29 cellular contexts compared by ENCODE assay signal in the genomic region with DNA sequence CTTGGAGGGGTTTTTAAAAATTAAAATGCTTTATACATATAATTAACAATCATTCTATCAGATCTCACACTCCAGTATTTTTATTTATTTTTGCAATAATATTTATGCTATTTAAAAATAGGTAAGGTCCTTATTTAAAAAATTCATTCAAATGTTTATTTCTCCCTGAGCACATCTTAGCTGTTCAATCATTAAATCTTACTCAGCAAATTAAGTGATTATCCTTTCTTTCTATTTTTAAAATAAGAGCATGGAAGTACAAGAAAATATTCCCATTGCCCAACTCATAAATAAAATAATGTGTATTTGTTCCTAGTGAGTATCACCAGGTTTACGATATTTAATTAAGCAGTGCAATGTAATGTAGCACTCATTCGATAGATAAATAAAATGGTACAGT.
"Had no signal": no experiment of that assay in that cellular context is flagged by ENCODE, and none has a peak within 500 bp of the region (broad histone marks: within the 10 kb centered on the region; RNA-seq: fewer than 3 reads in every experiment).

No MANE protein-coding gene starts in this region.

- H3K27me3 ChIP-seq: neural progenitor cell, ovary, spleen, suprapubic skin, thyroid gland, tibial nerve, upper lobe of left lung, vagina had no signal

- H3K79me2 ChIP-seq: parathyroid adenoma had no signal

- H3K27ac ChIP-seq: neural progenitor cell, ovary, parathyroid adenoma, psoas muscle, skin epidermis, spleen, suprapubic skin, thoracic aorta, thyroid gland, tibial nerve, upper lobe of left lung, vagina had no signal

- H3K4me2 ChIP-seq: neural progenitor cell, smooth muscle cell had no signal

- ATAC-seq: natural killer cell; psoas muscle; right cardiac atrium; sciatic nerve; stimulated activated memory B cell treated with anti-CD40 and anti-IgM and Interleukin-4, amounts not matched to agents 10 μg/mL and 1 μg/mL and 100 μg/mL, for 72 hours; stimulated activated naive CD8-positive, alpha-beta T cell treated with anti-CD3 and anti-CD28 coated beads, Interleukin-15, amount 100 ng/mL, for 72 hours; stimulated activated naive CD8-positive, alpha-beta T cell treated with anti-CD3 and anti-CD28 coated beads, Interleukin-15, Interleukin-2, amounts not matched to agents 100 U/mL and 50 U/mL, for 24 hours had no signal

- H3K4me1 ChIP-seq: neural progenitor cell, parathyroid adenoma, psoas muscle, spleen, suprapubic skin, thyroid gland, tibial nerve, upper lobe of left lung, vagina had no signal

- H2AFZ ChIP-seq: parathyroid adenoma had no signal

- H3K4me3 ChIP-seq: neural progenitor cell, ovary, psoas muscle, skin epidermis, smooth muscle cell, spleen, suprapubic skin, thoracic aorta, thyroid gland, tibial nerve, upper lobe of left lung, vagina had no signal

- H3K36me3 ChIP-seq: neural progenitor cell, ovary, spleen, suprapubic skin, thoracic aorta, thyroid gland, tibial nerve, upper lobe of left lung, vagina had no signal

- H3K9me3 ChIP-seq: ovary, psoas muscle, spleen, suprapubic skin, thoracic aorta, thyroid gland, tibial nerve, upper lobe of left lung, vagina had no signal

- DNase-seq: natural killer cell; occipital lobe; ovary; posterior cingulate gyrus; psoas muscle; right cardiac atrium; spleen; stimulated activated CD4-positive, alpha-beta T cell treated with anti-CD3 and anti-CD28 coated beads, Interleukin-12 subunit alpha, Interleukin-12 subunit beta, amount 100 ng/mL, for 4 hours; stimulated activated CD4-positive, alpha-beta T cell treated with anti-CD3 and anti-CD28 coated beads, Interleukin-1b, Interleukin-23, amount 100 ng/mL, for 48 hours; stimulated activated CD4-positive, alpha-beta T cell treated with anti-CD3 and anti-CD28 coated beads, Interleukin-4, amount 100 ng/mL, for 1 hour; stimulated activated CD4-positive, alpha-beta T cell treated with anti-CD3 and anti-CD28 coated beads, Interleukin-4, amount 100 ng/mL, for 4 hours; stimulated activated CD8-positive, alpha-beta memory T cell treated with anti-CD3 and anti-CD28 coated beads, Interleukin-4, amount 100 ng/mL, for 48 hours; stimulated activated naive CD4-positive, alpha-beta T cell; stimulated activated naive CD8-positive, alpha-beta T cell treated with anti-CD3 and anti-CD28 coated beads, Interleukin-15, amount 100 ng/mL, for 72 hours; stimulated activated naive CD8-positive, alpha-beta T cell treated with anti-CD3 and anti-CD28 coated beads, Interleukin-15, Interleukin-2, amounts not matched to agents 100 U/mL and 50 U/mL, for 24 hours; substantia nigra; thyroid gland; trophoblast cell; upper lobe of left lung had no signal

- H3K9ac ChIP-seq: neural progenitor cell, parathyroid adenoma had no signal
